Comparison of ENCODE assay signal across 25 cellular contexts in the genomic region with DNA sequence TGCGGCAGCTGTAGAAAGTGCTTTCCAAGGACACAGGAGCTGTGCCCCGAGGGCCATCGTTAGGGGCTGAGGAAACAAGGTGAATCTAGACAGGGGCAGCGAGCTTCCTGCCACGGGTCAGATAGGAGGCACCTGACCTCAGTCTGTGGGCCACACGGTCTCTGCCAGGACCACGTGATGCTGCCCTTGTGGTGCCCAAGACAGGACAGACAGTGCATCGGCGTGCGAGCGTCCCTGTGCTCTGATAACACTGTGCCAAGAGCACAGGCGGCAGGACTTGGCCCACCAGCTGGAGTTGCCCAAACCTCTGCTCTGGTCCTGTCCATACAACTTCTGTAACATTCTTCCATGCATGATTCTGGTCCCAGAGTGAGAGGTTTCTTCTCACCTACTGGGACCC.
"Had no signal": no experiment of that assay in that cellular context is flagged by ENCODE, and none has a peak within 500 bp of the region (broad histone marks: within the 10 kb centered on the region; RNA-seq: fewer than 3 reads in every experiment).

No MANE protein-coding gene starts in this region.

- H3K4me3 Mint-ChIP-seq: dendritic cell treated with granulocyte-macrophage colony-stimulating factor and Interleukin-4, amounts not matched to agents 40 ng/mL and 50 ng/mL, for 4 days; endodermal cell; natural killer cell treated with Interleukin-12 subunit alpha and Interleukin-12 subunit beta and Interleukin-15 and Interleukin-18, amount 100 ng/mL, for 72 hours; neural crest cell; stimulated activated naive CD8-positive, alpha-beta T cell treated with anti-CD3 and anti-CD28 coated beads, Interleukin-15, amount 100 ng/mL, for 72 hours had no signal

- H3K36me3 Mint-ChIP-seq: natural killer cell treated with Interleukin-12 subunit alpha and Interleukin-12 subunit beta and Interleukin-15 and Interleukin-18, amount 100 ng/mL, for 72 hours had no signal

- H3K4me1 ChIP-seq: foreskin keratinocyte, left lung, lower lobe of right lung, parathyroid adenoma, prostate gland, right lobe of liver, suprapubic skin, vagina had no signal

- H3K27ac ChIP-seq: epithelial cell of prostate, foreskin keratinocyte, gastroesophageal sphincter, left lung, lower lobe of right lung, parathyroid adenoma, prostate gland, right lobe of liver, suprapubic skin, vagina had no signal

- DNase-seq: central memory CD4-positive, alpha-beta T cell; effector CD8-positive, alpha-beta T cell; endodermal cell; foreskin keratinocyte; lower lobe of right lung; small intestine; stimulated activated CD4-positive, alpha-beta T cell treated with anti-CD3 and anti-CD28 coated beads, Interleukin-12 subunit alpha, Interleukin-12 subunit beta, amount 100 ng/mL, for 4 hours; stimulated activated CD4-positive, alpha-beta T cell treated with anti-CD3 and anti-CD28 coated beads, Interleukin-1b, Interleukin-23, amount 100 ng/mL, for 48 hours; stimulated activated CD4-positive, alpha-beta T cell treated with anti-CD3 and anti-CD28 coated beads, Interleukin-4, amount 100 ng/mL, for 1 hour; stimulated activated CD8-positive, alpha-beta memory T cell treated with anti-CD3 and anti-CD28 coated beads, Interleukin-4, amount 100 ng/mL, for 48 hours; stimulated activated naive CD4-positive, alpha-beta T cell; stimulated activated naive CD8-positive, alpha-beta T cell treated with anti-CD3 and anti-CD28 coated beads, Interleukin-15, amount 100 ng/mL, for 72 hours; trophoblast cell had no signal

- H3K4me1 Mint-ChIP-seq: endodermal cell, neural crest cell had no signal

- H3K9me3 ChIP-seq: gastroesophageal sphincter, left lung, lower lobe of right lung, prostate gland, right lobe of liver, suprapubic skin, vagina had no signal

- H3K27me3 ChIP-seq: foreskin keratinocyte, gastroesophageal sphincter, left lung, right lobe of liver, suprapubic skin, vagina had no signal

- H3K4me3 ChIP-seq: gastroesophageal sphincter, left lung, lower lobe of right lung, prostate gland, right lobe of liver, suprapubic skin, vagina had no signal

- ATAC-seq: esophagus mucosa; foreskin keratinocyte; gastroesophageal sphincter; left lung; lower lobe of right lung; natural killer cell treated with Interleukin-12 subunit alpha and Interleukin-12 subunit beta and Interleukin-15 and Interleukin-18, amount 100 ng/mL, for 72 hours; right lobe of liver; stimulated activated naive CD8-positive, alpha-beta T cell treated with anti-CD3 and anti-CD28 coated beads, Interleukin-15, amount 100 ng/mL, for 72 hours had no signal

- H3K27ac Mint-ChIP-seq: dendritic cell treated with granulocyte-macrophage colony-stimulating factor and Interleukin-4, amounts not matched to agents 40 ng/mL and 50 ng/mL, for 4 days; endodermal cell; natural killer cell treated with Interleukin-12 subunit alpha and Interleukin-12 subunit beta and Interleukin-15 and Interleukin-18, amount 100 ng/mL, for 72 hours had no signal

- H3K27me3 Mint-ChIP-seq: dendritic cell treated with granulocyte-macrophage colony-stimulating factor and Interleukin-4, amounts not matched to agents 40 ng/mL and 50 ng/mL, for 4 days; natural killer cell treated with Interleukin-12 subunit alpha and Interleukin-12 subunit beta and Interleukin-15 and Interleukin-18, amount 100 ng/mL, for 72 hours; stimulated activated naive CD8-positive, alpha-beta T cell treated with anti-CD3 and anti-CD28 coated beads, Interleukin-15, amount 100 ng/mL, for 72 hours had no signal

- H3K9me3 Mint-ChIP-seq: dendritic cell treated with granulocyte-macrophage colony-stimulating factor and Interleukin-4, amounts not matched to agents 40 ng/mL and 50 ng/mL, for 4 days; endodermal cell; natural killer cell treated with Interleukin-12 subunit alpha and Interleukin-12 subunit beta and Interleukin-15 and Interleukin-18, amount 100 ng/mL, for 72 hours; neural crest cell; stimulated activated naive CD8-positive, alpha-beta T cell treated with anti-CD3 and anti-CD28 coated beads, Interleukin-15, amount 100 ng/mL, for 72 hours had no signal
